In genomic region chr6:160804639-160805038, GRCh38 we compare ENCODE assay signal across 1 cellular context.
TF ChIP-seq lines count a peak whose summit lies in the region.

No MANE protein-coding gene starts in this region.

TF ChIP-seq in HEK293, 187 proteins besides CTCF, POLR2A, EP300 and RAD21 (continued from another document):
- TF ChIP-seq, protein P1, sequence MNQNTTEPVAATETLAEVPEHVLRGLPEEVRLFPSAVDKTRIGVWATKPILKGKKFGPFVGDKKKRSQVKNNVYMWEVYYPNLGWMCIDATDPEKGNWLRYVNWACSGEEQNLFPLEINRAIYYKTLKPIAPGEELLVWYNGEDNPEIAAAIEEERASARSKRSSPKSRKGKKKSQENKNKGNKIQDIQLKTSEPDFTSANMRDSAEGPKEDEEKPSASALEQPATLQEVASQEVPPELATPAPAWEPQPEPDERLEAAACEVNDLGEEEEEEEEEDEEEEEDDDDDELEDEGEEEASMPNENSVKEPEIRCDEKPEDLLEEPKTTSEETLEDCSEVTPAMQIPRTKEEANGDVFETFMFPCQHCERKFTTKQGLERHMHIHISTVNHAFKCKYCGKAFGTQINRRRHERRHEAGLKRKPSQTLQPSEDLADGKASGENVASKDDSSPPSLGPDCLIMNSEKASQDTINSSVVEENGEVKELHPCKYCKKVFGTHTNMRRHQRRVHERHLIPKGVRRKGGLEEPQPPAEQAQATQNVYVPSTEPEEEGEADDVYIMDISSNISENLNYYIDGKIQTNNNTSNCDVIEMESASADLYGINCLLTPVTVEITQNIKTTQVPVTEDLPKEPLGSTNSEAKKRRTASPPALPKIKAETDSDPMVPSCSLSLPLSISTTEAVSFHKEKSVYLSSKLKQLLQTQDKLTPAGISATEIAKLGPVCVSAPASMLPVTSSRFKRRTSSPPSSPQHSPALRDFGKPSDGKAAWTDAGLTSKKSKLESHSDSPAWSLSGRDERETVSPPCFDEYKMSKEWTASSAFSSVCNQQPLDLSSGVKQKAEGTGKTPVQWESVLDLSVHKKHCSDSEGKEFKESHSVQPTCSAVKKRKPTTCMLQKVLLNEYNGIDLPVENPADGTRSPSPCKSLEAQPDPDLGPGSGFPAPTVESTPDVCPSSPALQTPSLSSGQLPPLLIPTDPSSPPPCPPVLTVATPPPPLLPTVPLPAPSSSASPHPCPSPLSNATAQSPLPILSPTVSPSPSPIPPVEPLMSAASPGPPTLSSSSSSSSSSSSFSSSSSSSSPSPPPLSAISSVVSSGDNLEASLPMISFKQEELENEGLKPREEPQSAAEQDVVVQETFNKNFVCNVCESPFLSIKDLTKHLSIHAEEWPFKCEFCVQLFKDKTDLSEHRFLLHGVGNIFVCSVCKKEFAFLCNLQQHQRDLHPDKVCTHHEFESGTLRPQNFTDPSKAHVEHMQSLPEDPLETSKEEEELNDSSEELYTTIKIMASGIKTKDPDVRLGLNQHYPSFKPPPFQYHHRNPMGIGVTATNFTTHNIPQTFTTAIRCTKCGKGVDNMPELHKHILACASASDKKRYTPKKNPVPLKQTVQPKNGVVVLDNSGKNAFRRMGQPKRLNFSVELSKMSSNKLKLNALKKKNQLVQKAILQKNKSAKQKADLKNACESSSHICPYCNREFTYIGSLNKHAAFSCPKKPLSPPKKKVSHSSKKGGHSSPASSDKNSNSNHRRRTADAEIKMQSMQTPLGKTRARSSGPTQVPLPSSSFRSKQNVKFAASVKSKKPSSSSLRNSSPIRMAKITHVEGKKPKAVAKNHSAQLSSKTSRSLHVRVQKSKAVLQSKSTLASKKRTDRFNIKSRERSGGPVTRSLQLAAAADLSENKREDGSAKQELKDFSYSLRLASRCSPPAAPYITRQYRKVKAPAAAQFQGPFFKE (tag by site-specific recombination; IDR thresholded peaks at IDR 0.05; ENCODE audit: borderline replicate concordance): no peak
- no peak for TF ChIP-seq ZNF544 (tag by site-specific recombination; IDR thresholded peaks at IDR 0.05)
